In the genomic region with DNA sequence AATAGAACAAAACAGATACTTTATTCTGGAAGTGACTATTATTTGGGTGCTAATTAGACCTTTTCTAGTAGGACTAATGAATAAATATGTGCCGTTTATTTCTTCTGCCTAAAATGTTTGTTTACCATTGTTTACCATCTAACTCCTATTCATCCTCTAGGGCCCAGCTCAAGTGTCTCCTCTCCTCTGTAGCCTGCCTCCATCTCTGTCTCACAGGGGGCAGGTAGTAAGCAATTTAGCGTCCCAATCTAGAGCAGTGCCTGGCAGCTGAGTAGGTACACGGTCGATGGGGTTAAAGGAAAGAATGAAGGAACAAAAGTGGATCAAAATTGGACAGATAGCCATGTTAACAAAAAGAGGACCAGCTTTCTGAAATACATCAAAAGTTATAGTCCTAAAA, we compare ENCODE assay signal across 19 cellular contexts.
"Had no signal": no experiment of that assay in that cellular context is flagged by ENCODE, and none has a peak within 500 bp of the region (broad histone marks: within the 10 kb centered on the region; RNA-seq: fewer than 3 reads in every experiment).

No MANE protein-coding gene starts in this region.

- DNase-seq: activated CD4-positive, alpha-beta T cell treated with anti-CD3 and anti-CD28 coated beads for 1 hour; activated CD8-positive, alpha-beta memory T cell treated with anti-CD3 and anti-CD28 coated beads for 24 hours; activated CD8-positive, alpha-beta memory T cell treated with anti-CD3 and anti-CD28 coated beads, Interleukin-2, amount 50 U/mL, for 48 hours; activated effector memory CD4-positive, alpha-beta T cell treated with anti-CD3 and anti-CD28 coated beads, Interleukin-2, amount 50 U/mL, for 16 hours; activated naive CD4-positive, alpha-beta T cell treated with anti-CD3 and anti-CD28 coated beads, Interleukin-2, amount 50 U/mL, for 16 hours; activated T-cell treated with anti-CD3 and anti-CD28 coated beads, Interleukin-2, amount 50 U/mL, for 72 hours; effector CD4-positive, alpha-beta T cell; heart left ventricle; kidney glomerular epithelial cell; left ventricle myocardium inferior; mammary epithelial cell; stimulated activated CD4-positive, alpha-beta T cell treated with anti-CD3 and anti-CD28 coated beads, Interleukin-2, amount 100 ng/mL, for 24 hours; stimulated activated naive CD8-positive, alpha-beta T cell treated with anti-CD3 and anti-CD28 coated beads, Interleukin-15, Interleukin-2, amounts not matched to agents 100 U/mL and 50 U/mL, for 24 hours; tibial artery had no signal

- H3K9me3 ChIP-seq: ascending aorta, esophagus muscularis mucosa, gastroesophageal sphincter, heart left ventricle, left ventricle myocardium inferior, right atrium auricular region, tibial artery had no signal

- ATAC-seq: gastroesophageal sphincter had no signal

- H3K4me1 ChIP-seq: ascending aorta, esophagus muscularis mucosa, gastroesophageal sphincter, left ventricle myocardium inferior, right atrium auricular region, tibial artery had no signal

- H3K36me3 ChIP-seq: ascending aorta, esophagus muscularis mucosa, gastroesophageal sphincter, left ventricle myocardium inferior, right atrium auricular region, tibial artery had no signal

- H3K27ac ChIP-seq: ascending aorta, esophagus muscularis mucosa, gastroesophageal sphincter, heart left ventricle, left ventricle myocardium inferior, right atrium auricular region, tibial artery, VCaP had no signal

- H3K27me3 ChIP-seq: ascending aorta, esophagus muscularis mucosa, gastroesophageal sphincter, heart left ventricle, right atrium auricular region, tibial artery had no signal

- H3K4me3 ChIP-seq: ascending aorta, esophagus muscularis mucosa, gastroesophageal sphincter, heart left ventricle, left ventricle myocardium inferior, right atrium auricular region, tibial artery had no signal
